In the genomic region with DNA sequence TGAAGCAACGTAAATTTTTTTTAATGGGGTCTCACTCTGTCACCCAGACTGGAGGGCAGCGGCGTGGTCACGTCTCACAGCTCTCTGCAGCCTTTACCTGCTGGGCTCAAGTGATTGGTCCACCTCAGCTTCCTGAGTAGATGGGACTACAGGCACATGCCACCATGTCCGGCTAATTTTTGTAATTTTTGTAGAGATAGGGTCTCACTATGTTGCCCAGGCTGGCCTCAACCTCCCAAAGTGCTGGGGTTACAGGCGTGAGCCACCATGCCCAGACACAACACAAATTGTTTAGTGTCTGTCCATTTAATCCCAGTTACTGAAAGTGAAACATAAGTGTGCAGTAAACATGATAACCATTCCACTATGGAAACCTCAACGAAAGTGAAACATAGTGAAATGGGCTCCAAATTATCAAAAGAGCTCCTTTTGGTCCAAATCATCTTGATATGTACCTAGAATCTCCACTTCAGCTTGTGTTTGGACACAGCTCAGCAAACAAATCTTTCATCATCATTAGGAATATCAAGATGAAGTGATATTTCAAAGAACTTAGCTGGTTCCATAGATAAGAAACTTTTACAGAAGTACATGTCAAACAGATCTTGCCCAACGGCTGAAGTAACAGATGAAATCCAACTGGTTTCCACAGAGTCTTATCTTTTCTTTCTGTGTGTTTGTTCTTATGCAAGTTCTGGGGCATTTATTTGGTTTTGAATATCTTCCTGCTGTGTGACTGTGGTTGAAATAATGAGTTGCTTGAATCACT, we compare ENCODE assay signal across 12 cellular contexts. TPM values are rescaled to one million over a fixed set of nuclear protein-coding genes. Genes with fewer than 3 reads are reported as not detected.
DNase-seq lines count a peak whose midpoint lies in the region; ATAC-seq and TF ChIP-seq lines count a peak whose summit lies in the region.
"Had no signal": no experiment of that assay in that cellular context is flagged by ENCODE, and none has a peak within 500 bp of the region (broad histone marks: within the 10 kb centered on the region; RNA-seq: fewer than 3 reads in every experiment).

No MANE protein-coding gene starts in this region.

- TF ChIP-seq EP300 in esophagus muscularis mucosa (IDR thresholded peaks at IDR 0.05) (no peak), tibial nerve (IDR thresholded peaks at IDR 0.05) (no peak)

- peak; percentile 69 for DNase-seq in GF-D8 (lab: John Stamatoyannopoulos, UW)
- peak; percentile 69 for DNase-seq in NB4 (ENCODE audit: low read depth)
- DNase-seq in esophagus muscularis mucosa (ENCODE audit: extremely low spot score) = no peak
- DNase-seq in prostate gland (ENCODE audit: low spot score) = no peak
- DNase-seq in tibial nerve (ENCODE audit: low spot score in 2 of 2) = no peak
- DNase-seq in stimulated activated naive CD4-positive, alpha-beta T cell (lab: John Stamatoyannopoulos, UW) = no peak
- DNase-seq in NCI-H524 treated with DMSO at 0.1 percent for 48 hours (lab: John Stamatoyannopoulos, UW) = no peak
- DNase-seq: amniotic stem cell; esophagus squamous epithelium; NCI-H1436 treated with DMSO at 0.1 percent for 48 hours; stimulated activated naive CD8-positive, alpha-beta T cell treated with anti-CD3 and anti-CD28 coated beads, Interleukin-15, amount 100 ng/mL, for 72 hours had no signal

- no peaks in the 10 kb centered on the region for H3K9me3 ChIP-seq in esophagus muscularis mucosa
- H3K9me3 ChIP-seq in prostate gland = no peaks in the 10 kb centered on the region
- H3K9me3 ChIP-seq in tibial nerve = no peaks in the 10 kb centered on the region
- H3K9me3 ChIP-seq: esophagus squamous epithelium had no signal

- H3K4me1 ChIP-seq in esophagus muscularis mucosa = peaks cover 30 to 37% (median 34%) of the 10 kb centered on the region in 4 donors
- peaks cover 12% of the 10 kb centered on the region for H3K4me1 ChIP-seq in prostate gland (replicated peaks)
- H3K4me1 ChIP-seq in tibial nerve = peaks cover 0 to 32% (median 16%) of the 10 kb centered on the region in 4 donors

- H3K27ac ChIP-seq in esophagus muscularis mucosa (replicated peaks in 1 of 4) (peak overlapping the region in 3 of 4 donors; percentile 40 to 71 (median 66)), prostate gland (peak overlapping the region; percentile 68 to 78), tibial nerve (peak overlapping the region in 2 of 4 donors; percentile 79 to 87)

- H3K27me3 ChIP-seq in esophagus muscularis mucosa (no peaks in the 10 kb centered on the region), prostate gland (replicated peaks; ENCODE audit: insufficient read depth) (no peaks in the 10 kb centered on the region), tibial nerve (no peaks in the 10 kb centered on the region)
- H3K27me3 ChIP-seq: esophagus squamous epithelium had no signal

- H3K4me3 ChIP-seq in NB4 (ENCODE audit: low read depth, low read length) = no peak overlapping the region
- H3K4me3 ChIP-seq in esophagus muscularis mucosa = no peak overlapping the region
- H3K4me3 ChIP-seq in prostate gland = no peak overlapping the region
- H3K4me3 ChIP-seq in tibial nerve = no peak overlapping the region
- H3K4me3 ChIP-seq: esophagus squamous epithelium had no signal

- TF ChIP-seq POLR2A in NB4 (IDR thresholded peaks at IDR 0.05; ENCODE audit: extremely low read depth, insufficient read length) = no peak
- TF ChIP-seq POLR2A in esophagus muscularis mucosa (IDR thresholded peaks at IDR 0.05; ENCODE audit: low read depth) = no peak
- no peak for TF ChIP-seq POLR2A in prostate gland (IDR thresholded peaks at IDR 0.05)
- no peak for TF ChIP-seq POLR2A in tibial nerve (IDR thresholded peaks at IDR 0.05)

- intact Hi-C loops in esophagus muscularis mucosa (cut with DNase I) = no loop called here
- intact Hi-C loops in prostate gland (cut with DNase I) = no loop called here

- TF ChIP-seq CTCF in NB4 (IDR thresholded peaks at IDR 0.05; ENCODE audit: low read depth, low read length) (no peak), esophagus muscularis mucosa (IDR thresholded peaks at IDR 0.05) (no peak), prostate gland (IDR thresholded peaks at IDR 0.05) (no peak), tibial nerve (IDR thresholded peaks at IDR 0.05) (no peak)

- WGBS in esophagus muscularis mucosa = 88% methylated on average over 8 of the region's 8 CpGs
- WGBS in prostate gland = 73% methylated on average over 8 of the region's 8 CpGs
- WGBS in tibial nerve, 2 donors = 82 to 91% methylated on average over 8 of the region's 8 CpGs

- no peaks in the 10 kb centered on the region for H3K36me3 ChIP-seq in esophagus muscularis mucosa
- no peaks in the 10 kb centered on the region for H3K36me3 ChIP-seq in prostate gland
- H3K36me3 ChIP-seq in tibial nerve = no peaks in the 10 kb centered on the region
- H3K36me3 ChIP-seq: esophagus squamous epithelium had no signal

- ATAC-seq in HG03571 (IDR thresholded peaks at IDR 0.05; ENCODE audit: unreplicated experiment) = no peak
- ATAC-seq: stimulated activated naive CD8-positive, alpha-beta T cell treated with anti-CD3 and anti-CD28 coated beads, Interleukin-15, amount 100 ng/mL, for 72 hours had no signal

RNA-seq across cellular contexts. Expression of a gene that starts 41.2 kb away (rescaled TPM):
- total RNA-seq in esophagus muscularis mucosa (100 to 1,000 TPM; 186 to 306 (median 241) TPM), prostate gland (1,000 to 10,000 TPM in 1 of 2 donors, 100 to 1,000 TPM in 1; 823 to 5,059 TPM), tibial nerve (100 to 1,000 TPM; 380 to 568 (median 427) TPM)

Comparison
In these comparisons a context has a peak if more than half of its experiments do, and no peak if none do; other contexts are left out.
1. DNase-seq: peak in GF-D8 (single experiment) and NB4 (single experiment); none in esophagus muscularis mucosa (single experiment), prostate gland (single experiment), tibial nerve (0 of 2), stimulated activated naive CD4-positive, alpha-beta T cell (0 of 6) and NCI-H524 treated with DMSO at 0.1 percent for 48 hours (single experiment).